Comparison of ENCODE assay signal across 8 cellular contexts in the genomic region with DNA sequence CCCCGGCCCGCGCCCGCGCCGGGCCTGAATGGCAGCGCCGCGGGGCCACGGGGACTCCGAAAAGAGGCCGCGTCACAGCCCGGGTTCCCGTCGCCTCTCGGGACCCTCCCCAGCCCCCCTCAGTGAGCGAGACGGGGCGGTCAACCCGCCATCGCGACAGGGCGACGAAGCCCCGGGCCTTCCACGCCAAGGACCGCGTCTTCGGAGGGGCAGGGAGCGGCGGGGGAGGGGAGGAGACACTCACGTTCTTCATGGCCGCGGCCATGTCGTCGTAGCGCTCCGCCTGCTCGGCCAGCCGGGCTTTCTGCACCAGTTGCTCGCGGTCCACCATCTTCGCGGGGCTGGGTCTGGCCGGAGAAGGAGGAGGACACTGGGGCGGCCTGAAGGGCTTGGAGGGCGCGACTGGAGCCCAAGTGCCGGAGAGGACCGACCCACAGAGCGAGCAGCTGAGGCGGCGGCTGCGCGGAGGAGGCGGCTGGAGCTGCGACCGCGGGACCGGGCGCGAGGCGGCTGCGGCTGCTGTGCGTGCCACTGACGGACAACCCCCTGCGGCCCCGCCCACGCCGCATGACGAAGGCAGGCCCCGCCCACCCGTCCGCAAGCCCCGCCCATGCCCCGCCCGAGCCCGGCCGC. TPM values are rescaled to one million over a fixed set of nuclear protein-coding genes. Genes with fewer than 3 reads are reported as not detected.
DNase-seq lines count a peak whose midpoint lies in the region; ATAC-seq and TF ChIP-seq lines count a peak whose summit lies in the region.

A gene (minus strand): TSS at position 514 of the 633 bp plus-strand sequence. CDS start 183 bp downstream, at position 331.

- ATAC-seq in HG03159 (IDR thresholded peaks at IDR 0.05; ENCODE audit: unreplicated experiment) (peak; percentile 60), right lobe of liver (peak; percentile 80 to 92 (median 88))

- peak within 1 kb of the TSS; percentile 98 to 100 (median 99) for H3K27ac ChIP-seq in right lobe of liver

- CTCF ChIA-PET in activated CD4-positive, alpha-beta T cell treated with anti-CD3 and anti-CD28 coated beads, Interleukin-2, amount 10 ng/mL, durations not matched to agents 7 days and 5 days (lab: Charles Lee): interaction anchor here (0.5 to 3.1 kb wide), 13 partner anchors 8 to 457 kb away, joined by 3 to 32 read pairs (median 4); no protein-coding TSS in a partner anchor

- intact Hi-C loops in right lobe of liver (cut with DNase I): no loop called here

- peak within 1 kb of the TSS; percentile 97 for H3K27ac Mint-ChIP-seq in activated CD4-positive, alpha-beta T cell treated with anti-CD3 and anti-CD28 coated beads, Interleukin-2, amount 10 ng/mL, durations not matched to agents 7 days and 5 days

- H3K36me3 Mint-ChIP-seq in activated CD4-positive, alpha-beta T cell treated with anti-CD3 and anti-CD28 coated beads, Interleukin-2, amount 10 ng/mL, durations not matched to agents 7 days and 5 days (ENCODE audit: low read depth): peaks cover 30% of the 10 kb centered on the region

- WGBS in right lobe of liver (ENCODE audit: insufficient coverage, low coverage, low lambda C conversion rate, missing lambda C conversion rate): no CpG with 5 or more reads among the region's 80 CpGs

- POLR2A ChIA-PET in activated CD4-positive, alpha-beta T cell treated with anti-CD3 and anti-CD28 coated beads, Interleukin-2, amount 10 ng/mL, durations not matched to agents 7 days and 5 days (lab: Charles Lee): interaction anchor here (0.6 to 1.0 kb wide), 2 partner anchors 10 to 41 kb away, joined by 3 to 4 read pairs; no protein-coding TSS in a partner anchor

- no peaks in the 10 kb centered on the region for H3K27me3 Mint-ChIP-seq in activated CD4-positive, alpha-beta T cell treated with anti-CD3 and anti-CD28 coated beads, Interleukin-2, amount 10 ng/mL, durations not matched to agents 7 days and 5 days

- peaks cover 0 to 15% (median 6%) of the 10 kb centered on the region in 4 donors for H3K4me1 ChIP-seq in right lobe of liver

- peak within 1 kb of the TSS; percentile 92 for H3K4me3 Mint-ChIP-seq in activated CD4-positive, alpha-beta T cell treated with anti-CD3 and anti-CD28 coated beads, Interleukin-2, amount 10 ng/mL, durations not matched to agents 7 days and 5 days

- no peaks in the 10 kb centered on the region for H3K27me3 ChIP-seq in right lobe of liver

- H3K9me3 ChIP-seq in right lobe of liver: no peaks in the 10 kb centered on the region

- in situ Hi-C loops in GM18951 (cut with MboI; ENCODE audit: low sequenced_read_pairs, unreplicated experiment): no loop called here

- DNase-seq in AML-193 (lab: John Stamatoyannopoulos, UW) (peak; percentile 74 to 84), NCI-H446 treated with DMSO at 0.1 percent for 48 hours (lab: John Stamatoyannopoulos, UW) (peak; percentile 30), dermis blood vessel endothelial cell (peak; percentile 94), right lobe of liver (peak; percentile 94 to 95 (median 94))
- DNase-seq in activated CD4-positive, alpha-beta T cell treated with anti-CD3 and anti-CD28 coated beads, Interleukin-2, amount 10 ng/mL, durations not matched to agents 7 days and 5 days: peak; percentile 86
- DNase-seq in stimulated activated CD4-positive, alpha-beta T cell treated with anti-CD3 and anti-CD28 coated beads, Interleukin-4, amount 100 ng/mL, for 48 hours (ENCODE audit: low read depth in 2 of 2): peak; percentile 84 to 90

- H3K4me3 ChIP-seq in right lobe of liver: peak within 1 kb of the TSS; percentile 81 to 100 (median 90)

- H3K9me3 Mint-ChIP-seq in activated CD4-positive, alpha-beta T cell treated with anti-CD3 and anti-CD28 coated beads, Interleukin-2, amount 10 ng/mL, durations not matched to agents 7 days and 5 days: no peaks in the 10 kb centered on the region

- TF ChIP-seq POLR2A in GM18951 (IDR thresholded peaks at IDR 0.05; ENCODE audit: extremely low read depth, insufficient read depth, insufficient read length): peak; percentile 98
- peak; percentile 100 for TF ChIP-seq POLR2A in right lobe of liver (IDR thresholded peaks at IDR 0.05)

- peaks cover 0 to 5% (median 0%) of the 10 kb centered on the region in 4 donors for H3K36me3 ChIP-seq in right lobe of liver

- no peak for TF ChIP-seq CTCF in right lobe of liver (IDR thresholded peaks at IDR 0.05)

- peaks cover 42% of the 10 kb centered on the region for H3K4me1 Mint-ChIP-seq in activated CD4-positive, alpha-beta T cell treated with anti-CD3 and anti-CD28 coated beads, Interleukin-2, amount 10 ng/mL, durations not matched to agents 7 days and 5 days

RNA-seq across cellular contexts. Expression of the gene that starts here (rescaled TPM):
- 10 to 100 TPM; 68.0 to 75.1 TPM for total RNA-seq in activated CD4-positive, alpha-beta T cell treated with anti-CD3 and anti-CD28 coated beads, Interleukin-2, amount 10 ng/mL, durations not matched to agents 7 days and 5 days
- 95.0 and 154 TPM in 2 replicates for total RNA-seq in dermis blood vessel endothelial cell
- total RNA-seq in right lobe of liver: 10 to 100 TPM; 43.5 to 69.1 (median 58.4) TPM

Comparison
In these comparisons a context has a peak if more than half of its experiments do, and no peak if none do; other contexts are left out.
1. Peak in every context shown above with its lines: DNase-seq, ATAC-seq, H3K4me3 ChIP-seq and H3K27ac ChIP-seq.
2. DNase-seq: peak in every context shown above with its lines; median percentile 94 in dermis blood vessel endothelial cell; 94 in right lobe of liver; 87 in stimulated activated CD4-positive, alpha-beta T cell treated with anti-CD3 and anti-CD28 coated beads, Interleukin-4, amount 100 ng/mL, for 48 hours; 86 in activated CD4-positive, alpha-beta T cell treated with anti-CD3 and anti-CD28 coated beads, Interleukin-2, amount 10 ng/mL, durations not matched to agents 7 days and 5 days; 79 in AML-193; 30 in NCI-H446 treated with DMSO at 0.1 percent for 48 hours.